ENCODE assay signal across 15 cellular contexts in genomic region chrX:13396887-13397286, GRCh38.
A peak's percentile ranks its signal among the peaks of the same experiment; 100 is the strongest.
DNase-seq lines count a peak whose midpoint lies in the region; TF ChIP-seq lines count a peak whose summit lies in the region.
"Had no signal": no experiment of that assay in that cellular context is flagged by ENCODE, and none has a peak within 500 bp of the region (broad histone marks: within the 10 kb centered on the region; RNA-seq: fewer than 3 reads in every experiment).

No MANE protein-coding gene starts in this region.

- CTCF ChIA-PET in OCI-LY7 (lab: Charles Lee; ENCODE audit: unreplicated experiment): no interaction called here

- H3K9me3 ChIP-seq in adipocyte (ENCODE audit: control insufficient read depth, low read length): no peaks in the 10 kb centered on the region
- no peaks in the 10 kb centered on the region for H3K9me3 ChIP-seq in OCI-LY7 (ENCODE audit: low read length)

- no peaks in the 10 kb centered on the region for H4K20me1 ChIP-seq in OCI-LY7 (ENCODE audit: insufficient read depth, low read length)
- H4K20me1 ChIP-seq: BLaER1 treated with 17β-estradiol and CSF1 and Interleukin-3, amounts not matched to agents 10 nM and 100 nM had no signal

- H3K36me3 Mint-ChIP-seq in endothelial cell (ENCODE audit: low read depth, unreplicated experiment): no peaks in the 10 kb centered on the region
- H3K36me3 Mint-ChIP-seq: WTC11 had no signal

- no peaks in the 10 kb centered on the region for H3K27me3 Mint-ChIP-seq in endothelial cell (ENCODE audit: unreplicated experiment)
- H3K27me3 Mint-ChIP-seq: activated CD8-positive, alpha-beta memory T cell treated with anti-CD3 and anti-CD28 coated beads, Interleukin-2, amount 10 ng/mL, durations not matched to agents 7 days and 5 days; central memory CD8-positive, alpha-beta T cell had no signal

- H3K9me2 ChIP-seq in OCI-LY7 (ENCODE audit: insufficient read depth, low read length): no peaks in the 10 kb centered on the region

- no peaks in the 10 kb centered on the region for H3K79me2 ChIP-seq in OCI-LY7 (ENCODE audit: insufficient read depth, low read depth, low read length)

- TF ChIP-seq CTCF in fibroblast of mammary gland (conservative IDR thresholded peaks at IDR 0.05; ENCODE audit: control insufficient read depth, insufficient read depth, low read depth, low read length) (peak; percentile 1), endothelial cell (IDR thresholded peaks at IDR 0.05; ENCODE audit: unreplicated experiment) (no peak), OCI-LY7 (conservative IDR thresholded peaks at IDR 0.05; ENCODE audit: low read length) (no peak)

- DNase-seq in GM03348 (ENCODE audit: low spot score): peak; percentile 14
- DNase-seq in adipocyte (ENCODE audit: low read depth): peak; percentile 49
- DNase-seq in fibroblast of mammary gland (ENCODE audit: low read depth): peak; percentile 74
- DNase-seq in pulmonary artery endothelial cell (ENCODE audit: low read depth, low spot score): peak; percentile 60
- no peak for DNase-seq in stimulated activated CD8-positive, alpha-beta memory T cell treated with anti-CD3 and anti-CD28 coated beads, Interleukin-4, amount 100 ng/mL, for 48 hours
- no peak for DNase-seq in NCI-H526 (lab: John Stamatoyannopoulos, UW)
- no peak for DNase-seq in endothelial cell (ENCODE audit: low spot score)
- DNase-seq in OCI-LY7 (ENCODE audit: low spot score): no peak
- DNase-seq: activated CD8-positive, alpha-beta memory T cell treated with anti-CD3 and anti-CD28 coated beads, Interleukin-2, amount 10 ng/mL, durations not matched to agents 7 days and 5 days; activated naive CD4-positive, alpha-beta T cell treated with anti-CD3 and anti-CD28 coated beads for 36 hours; NCI-H146; NCI-H446 had no signal

- H3K27ac Mint-ChIP-seq in endothelial cell (ENCODE audit: unreplicated experiment): no peak overlapping the region
- H3K27ac Mint-ChIP-seq: activated CD8-positive, alpha-beta memory T cell treated with anti-CD3 and anti-CD28 coated beads, Interleukin-2, amount 10 ng/mL, durations not matched to agents 7 days and 5 days; activated naive CD4-positive, alpha-beta T cell treated with anti-CD3 and anti-CD28 coated beads for 36 hours; WTC11 had no signal

- intact Hi-C loops in OCI-LY7 (cut with micrococcal nuclease; ENCODE audit: unreplicated experiment): no loop called here

- POLR2A ChIA-PET in OCI-LY7 (lab: Charles Lee): no interaction called here

- H3K27me3 ChIP-seq in adipocyte (replicated peaks; ENCODE audit: control insufficient read depth, insufficient read depth, low read length): no peaks in the 10 kb centered on the region

- no peak overlapping the region for H3K4me2 ChIP-seq in OCI-LY7 (ENCODE audit: low read length)
- H3K4me2 ChIP-seq: BLaER1 treated with 17β-estradiol and CSF1 and Interleukin-3, amounts not matched to agents 10 nM and 100 nM had no signal

- H3K27ac ChIP-seq in OCI-LY7 (ENCODE audit: low read depth, low read length, poor library complexity, severe bottlenecking): no peak overlapping the region
- H3K27ac ChIP-seq: BLaER1 treated with 17β-estradiol and CSF1 and Interleukin-3, amounts not matched to agents 10 nM and 100 nM had no signal

- H3K4me1 ChIP-seq in adipocyte (ENCODE audit: control insufficient read depth, insufficient read depth, low read length) (peaks cover 33% of the 10 kb centered on the region), OCI-LY7 (ENCODE audit: insufficient read depth, low read length, poor library complexity, severe bottlenecking) (no peaks in the 10 kb centered on the region)
- H3K4me1 ChIP-seq: BLaER1 treated with 17β-estradiol and CSF1 and Interleukin-3, amounts not matched to agents 10 nM and 100 nM had no signal

- BruUV-seq in OCI-LY7 (replicated peaks; lab: Mats Ljungman, UMichigan): no TSS peak

- H3K4me1 Mint-ChIP-seq in endothelial cell (ENCODE audit: unreplicated experiment): no peaks in the 10 kb centered on the region
- H3K4me1 Mint-ChIP-seq: central memory CD8-positive, alpha-beta T cell had no signal

- H3K9ac ChIP-seq in adipocyte (ENCODE audit: low read length): peak overlapping the region; percentile 53
- H3K9ac ChIP-seq: BLaER1 treated with 17β-estradiol and CSF1 and Interleukin-3, amounts not matched to agents 10 nM and 100 nM had no signal

- H3K36me3 ChIP-seq in adipocyte (ENCODE audit: control insufficient read depth, insufficient read depth, low read length, severe bottlenecking) (no peaks in the 10 kb centered on the region), OCI-LY7 (ENCODE audit: insufficient read depth, low read length) (no peaks in the 10 kb centered on the region)
- H3K36me3 ChIP-seq: BLaER1 treated with 17β-estradiol and CSF1 and Interleukin-3, amounts not matched to agents 10 nM and 100 nM had no signal

- H3K4me3 Mint-ChIP-seq in endothelial cell (ENCODE audit: unreplicated experiment): no peak overlapping the region
- H3K4me3 Mint-ChIP-seq: activated CD8-positive, alpha-beta memory T cell treated with anti-CD3 and anti-CD28 coated beads, Interleukin-2, amount 10 ng/mL, durations not matched to agents 7 days and 5 days; activated naive CD4-positive, alpha-beta T cell treated with anti-CD3 and anti-CD28 coated beads for 36 hours; central memory CD8-positive, alpha-beta T cell; WTC11 had no signal

- no peaks in the 10 kb centered on the region for H3K9me3 Mint-ChIP-seq in endothelial cell (ENCODE audit: unreplicated experiment)
- H3K9me3 Mint-ChIP-seq: activated naive CD4-positive, alpha-beta T cell treated with anti-CD3 and anti-CD28 coated beads for 36 hours had no signal

- H2AFZ ChIP-seq in OCI-LY7 (ENCODE audit: low read length): no peak overlapping the region

- H3K4me3 ChIP-seq in adipocyte (ENCODE audit: low read length) (no peak overlapping the region), fibroblast of mammary gland (ENCODE audit: control insufficient read depth, low read depth, low read length) (no peak overlapping the region), OCI-LY7 (ENCODE audit: low read depth, low read length, poor library complexity, severe bottlenecking) (no peak overlapping the region)
- H3K4me3 ChIP-seq: BLaER1 treated with 17β-estradiol and CSF1 and Interleukin-3, amounts not matched to agents 10 nM and 100 nM had no signal

Comparison
In these comparisons a context has a peak if more than half of its experiments do, and no peak if none do; other contexts are left out.
1. DNase-seq: peak in GM03348 (single experiment), adipocyte (single experiment), fibroblast of mammary gland (single experiment) and pulmonary artery endothelial cell (single experiment); none in stimulated activated CD8-positive, alpha-beta memory T cell treated with anti-CD3 and anti-CD28 coated beads, Interleukin-4, amount 100 ng/mL, for 48 hours (single experiment), NCI-H526 (0 of 2), endothelial cell (single experiment) and OCI-LY7 (single experiment).